ENCODE assay signal across 7 cellular contexts in genomic region chr3:52769786-52770445, GRCh38. TPM values are rescaled to one million over a fixed set of nuclear protein-coding genes. Genes with fewer than 3 reads are reported as not detected.
DNase-seq lines count a peak whose midpoint lies in the region; ATAC-seq and TF ChIP-seq lines count a peak whose summit lies in the region.

No MANE protein-coding gene starts in this region.

- DNase-seq in H9 = no peak
- DNase-seq in RWPE1 (ENCODE audit: low spot score) = no peak
- DNase-seq in esophagus muscularis mucosa (ENCODE audit: extremely low spot score) = no peak
- no peak for DNase-seq in progenitor cell of endocrine pancreas (ENCODE audit: low spot score, unreplicated experiment)
- DNase-seq in NCI-H2171 (lab: John Stamatoyannopoulos, UW) = no peak
- DNase-seq in H4 (ENCODE audit: low spot score) = no peak

- H3K9me3 ChIP-seq in H9 (ENCODE audit: control insufficient read depth, low read depth, low read length) = no peaks in the 10 kb centered on the region
- no peaks in the 10 kb centered on the region for H3K9me3 ChIP-seq in esophagus muscularis mucosa

- H4K5ac ChIP-seq in H9 (ENCODE audit: insufficient read length, low read depth, low read length) = no peak overlapping the region

- POLR2A ChIA-PET in RWPE1 (lab: Yijun Ruan, JAX; ENCODE audit: low non-redundant PET) = interaction anchor here (0.6 kb wide), 1 partner anchor 401 kb away, joined by 3 read pairs; no protein-coding TSS in a partner anchor

- H3K4me1 Mint-ChIP-seq in H9 (peaks cover 9 to 16% of the 10 kb centered on the region in 2 experiments), progenitor cell of endocrine pancreas (ENCODE audit: low read depth) (peaks cover 14% of the 10 kb centered on the region)

- H3K4me2 ChIP-seq in H9 (ENCODE audit: insufficient read depth, insufficient read length, low read length) = peak overlapping the region; percentile 95

- H3K56ac ChIP-seq in H9 (ENCODE audit: insufficient read length, low read depth, low read length) = no peak overlapping the region

- peaks cover 5 to 28% (median 28%) of the 10 kb centered on the region in 3 experiments; a peak in 6 of 7 replicates for H3K36me3 Mint-ChIP-seq in H9 (ENCODE audit: insufficient read depth in 1 of 3, low read depth in 3 of 3)
- H3K36me3 Mint-ChIP-seq in progenitor cell of endocrine pancreas (ENCODE audit: insufficient read depth) = peaks cover 6% of the 10 kb centered on the region

- peak overlapping the region; percentile 13 for H3K27ac ChIP-seq in H9 (ENCODE audit: insufficient read length, low read depth, low read length)
- H3K27ac ChIP-seq in RWPE1 = peak overlapping the region; percentile 70
- H3K27ac ChIP-seq in esophagus muscularis mucosa (replicated peaks in 1 of 4) = peak overlapping the region; percentile 72 to 83 (median 74)

- peaks cover 10 to 36% (median 21%) of the 10 kb centered on the region in 4 donors for H3K36me3 ChIP-seq in esophagus muscularis mucosa

- TF ChIP-seq CTCF in H9 (conservative IDR thresholded peaks at IDR 0.05) = no peak
- no peak for TF ChIP-seq CTCF in RWPE1 (conservative IDR thresholded peaks at IDR 0.05; ENCODE audit: low read depth)
- TF ChIP-seq CTCF in esophagus muscularis mucosa (IDR thresholded peaks at IDR 0.05) = no peak
- TF ChIP-seq CTCF in progenitor cell of endocrine pancreas (IDR thresholded peaks at IDR 0.05; ENCODE audit: unreplicated experiment) = no peak

- peaks cover 6% of the 10 kb centered on the region for H3K23me2 ChIP-seq in H9 (ENCODE audit: insufficient read length, low read depth, low read length, poor library complexity, severe bottlenecking)

- peak overlapping the region; percentile 72 for H3K18ac ChIP-seq in H9 (ENCODE audit: insufficient read length, low read depth, low read length)

- peak overlapping the region; percentile 82 to 92 for H3K4me3 Mint-ChIP-seq in H9
- H3K4me3 Mint-ChIP-seq in progenitor cell of endocrine pancreas (ENCODE audit: low read depth) = peak overlapping the region; percentile 92

- TF ChIP-seq EP300 in esophagus muscularis mucosa (IDR thresholded peaks at IDR 0.05) = no peak

- H2BK5ac ChIP-seq in H9 (ENCODE audit: insufficient read length, low read length) = no peak overlapping the region

- H2BK15ac ChIP-seq in H9 (ENCODE audit: low read depth, low read length) = no peak overlapping the region

- H3K27me3 Mint-ChIP-seq in H9 (ENCODE audit: low read depth) (no peaks in the 10 kb centered on the region; the same call in 1 of the 2 replicates), progenitor cell of endocrine pancreas (no peaks in the 10 kb centered on the region)

- peak overlapping the region; percentile 94 for H3K9ac ChIP-seq in H9 (ENCODE audit: extremely low read depth, insufficient read length, low read length)

- intact Hi-C loops in esophagus muscularis mucosa (cut with DNase I) = loop anchor here (5.0 to 10.0 kb wide), 4 partner anchors 77 to 305 kb away; partner anchors contain the start of gene STIMATE

- no peaks in the 10 kb centered on the region for H3K4me1 ChIP-seq in H9 (ENCODE audit: insufficient read depth, low read length)
- peaks cover 13 to 21% (median 19%) of the 10 kb centered on the region in 4 donors for H3K4me1 ChIP-seq in esophagus muscularis mucosa

- TF ChIP-seq POLR2A in esophagus muscularis mucosa (IDR thresholded peaks at IDR 0.05; ENCODE audit: low read depth) = no peak

- H2BK20ac ChIP-seq in H9 (ENCODE audit: low read depth, low read length, poor library complexity, severe bottlenecking) = no peak overlapping the region

- H4K91ac ChIP-seq in H9 (ENCODE audit: insufficient read length, low read depth, low read length) = no peak overlapping the region

- no peak overlapping the region for H2AFZ ChIP-seq in H9 (ENCODE audit: low read length)

- no peaks in the 10 kb centered on the region for H3K9me3 Mint-ChIP-seq in H9
- H3K9me3 Mint-ChIP-seq in progenitor cell of endocrine pancreas (ENCODE audit: low read depth) = no peaks in the 10 kb centered on the region

- H3K14ac ChIP-seq in H9 (ENCODE audit: insufficient read depth, low read length) = peak overlapping the region; percentile 75; the same call in 1 of the 2 replicates

- CTCF ChIA-PET in RWPE1 (lab: Yijun Ruan, JAX) = no interaction called here

- no peak overlapping the region for H2AK5ac ChIP-seq in H9 (ENCODE audit: insufficient read length, low read length)

- WGBS in H9 (ENCODE audit: extremely low coverage, insufficient read length, low lambda C conversion rate) = no CpG with 5 or more reads among the region's 13 CpGs
- WGBS in esophagus muscularis mucosa = 19% methylated on average over 13 of the region's 13 CpGs

- peak overlapping the region; percentile 74 to 95 (median 94) for H3K4me3 ChIP-seq in esophagus muscularis mucosa

- no peak overlapping the region for H2BK120ac ChIP-seq in H9 (ENCODE audit: low read depth, low read length, poor library complexity, severe bottlenecking)

- H3T11ph ChIP-seq in H9 (ENCODE audit: low read length) = no peak overlapping the region

- H3K79me1 ChIP-seq in H9 (ENCODE audit: insufficient read depth, low read depth, low read length, poor library complexity, severe bottlenecking) = no peaks in the 10 kb centered on the region

- no peak overlapping the region for H3K4ac ChIP-seq in H9 (ENCODE audit: low read depth, low read length)

- H3K27ac Mint-ChIP-seq in H9 = peak overlapping the region; percentile 27 to 95 (median 30); a peak in 6 of 7 replicates
- peak overlapping the region; percentile 90 for H3K27ac Mint-ChIP-seq in progenitor cell of endocrine pancreas

- H3K23ac ChIP-seq in H9 (ENCODE audit: insufficient read length, low read depth, low read length) = no peak overlapping the region

- no peak for ATAC-seq in HG03457 (IDR thresholded peaks at IDR 0.05; ENCODE audit: unreplicated experiment)

- H3K27me3 ChIP-seq in H9 (ENCODE audit: insufficient read depth, low read length) = no peaks in the 10 kb centered on the region
- H3K27me3 ChIP-seq in esophagus muscularis mucosa = no peaks in the 10 kb centered on the region

- H3K79me2 ChIP-seq in H9 (ENCODE audit: insufficient read depth, low read length) = no peaks in the 10 kb centered on the region; the same call in 1 of the 2 replicates

- H4K20me1 ChIP-seq in H9 (ENCODE audit: control insufficient read depth, insufficient read depth, insufficient read length) = no peaks in the 10 kb centered on the region

- no peak overlapping the region for H4K8ac ChIP-seq in H9 (replicated peaks; ENCODE audit: insufficient read length, low read depth, low read length)

- H2BK12ac ChIP-seq in H9 (ENCODE audit: insufficient read length, low read depth, low read length) = no peak overlapping the region

RNA-seq across cellular contexts. Expression of gene NEK4, which starts 0.8 kb away (rescaled TPM):
- total RNA-seq in H9 (2021) (35.2 and 36.0 TPM in 2 replicates), esophagus muscularis mucosa (10 to 100 TPM; 19.1 to 29.2 (median 23.6) TPM), progenitor cell of endocrine pancreas (49.8 and 51.1 TPM in 2 replicates)
- 9.0 and 10.9 TPM in 2 replicates for total RNA-seq in H4 (2014; rRNA removed; shearing (Covaris generic))

RNA-seq across cellular contexts. Expression of gene ITIH1, which starts 7.5 kb away (rescaled TPM):
- total RNA-seq in H9 (2021) (not detected in 2 replicates), esophagus muscularis mucosa (not detected), progenitor cell of endocrine pancreas (11.3 and 14.1 TPM in 2 replicates)
- total RNA-seq in H4 (2014; rRNA removed; shearing (Covaris generic)) = not detected in 2 replicates

RNA-seq across cellular contexts. Expression of gene ITIH3, which starts 24.7 kb away (rescaled TPM):
- total RNA-seq in H9 (2021) = not detected in 2 replicates
- total RNA-seq in esophagus muscularis mucosa = 1 to 10 TPM in 2 of 4 donors, under 1 TPM in 2; 0.83 to 3.2 (median 1.5) TPM
- total RNA-seq in progenitor cell of endocrine pancreas = 0.87 and 1.2 TPM in 2 replicates
- total RNA-seq in H4 (2014; rRNA removed; shearing (Covaris generic)) = not detected in 2 replicates

Comparison
In these comparisons a context has a peak if more than half of its experiments do, and no peak if none do; other contexts are left out.
1. H3K27ac ChIP-seq: peak in every context shown above with its lines; median percentile 74 in esophagus muscularis mucosa; 70 in RWPE1; 13 in H9.
2. RNA of gene ITIH1, which starts 7.5 kb away (total RNA-seq): 11.3 to 14.1 TPM in progenitor cell of endocrine pancreas; not detected in H9, not detected in esophagus muscularis mucosa and not detected in H4; every median in the first group is over 10 times any median in the second.